Comparison of ENCODE assay signal across 22 cellular contexts in the genomic region with DNA sequence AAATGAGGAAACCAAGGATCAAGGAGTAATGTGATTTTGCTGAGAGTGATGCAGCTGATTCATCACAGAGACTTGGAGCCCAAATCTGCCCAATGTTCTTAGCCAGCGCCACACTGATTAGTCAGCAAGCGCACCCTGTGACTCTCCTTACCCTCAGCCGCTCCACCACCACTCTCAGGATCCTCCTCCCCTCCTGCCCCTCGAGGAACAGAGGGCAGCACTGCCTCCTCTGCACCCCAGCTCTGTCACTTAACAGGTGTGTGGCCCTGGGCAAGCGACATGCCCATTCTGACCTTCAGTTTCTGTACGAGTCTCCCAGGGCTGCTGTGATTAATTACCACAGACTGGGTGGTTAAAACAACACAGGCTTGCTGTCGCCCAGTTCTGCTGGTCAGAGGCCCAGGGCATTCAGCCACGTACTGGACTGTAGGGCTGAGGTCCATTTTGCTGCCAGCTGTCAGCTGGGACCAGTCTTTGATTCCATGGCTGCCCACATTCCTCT. TPM values are rescaled to one million over a fixed set of nuclear protein-coding genes. Genes with fewer than 3 reads are reported as not detected.
A peak's percentile ranks its signal among the peaks of the same experiment; 100 is the strongest.
DNase-seq lines count a peak whose midpoint lies in the region; ATAC-seq and TF ChIP-seq lines count a peak whose summit lies in the region.
"Had no signal": no experiment of that assay in that cellular context is flagged by ENCODE, and none has a peak within 500 bp of the region (broad histone marks: within the 10 kb centered on the region; RNA-seq: fewer than 3 reads in every experiment).

No MANE protein-coding gene starts in this region.

- ATAC-seq in activated CD8-positive, alpha-beta T cell treated with anti-CD3 and anti-CD28 coated beads, Interleukin-2, amount 10 ng/mL, durations not matched to agents 7 days and 5 days: no peak
- ATAC-seq in activated CD8-positive, alpha-beta T cell treated with anti-CD3 and anti-CD28 coated beads for 36 hours: no peak
- peak; percentile 56 for ATAC-seq in foreskin keratinocyte
- no peak for ATAC-seq in GM21737 (IDR thresholded peaks at IDR 0.05; ENCODE audit: unreplicated experiment)
- ATAC-seq: activated T-helper 17 cell treated with anti-CD3 and anti-CD28 coated beads, Interleukin-2, amount 50 U/mL, for 72 hours; effector memory CD8-positive, alpha-beta T cell; heart left ventricle; left lobe of liver; stimulated activated effector memory CD8-positive, alpha-beta T cell treated with anti-CD3 and anti-CD28 coated beads, Interleukin-12 subunit alpha, Interleukin-12 subunit beta, amount 100 ng/mL, for 72 hours had no signal

- no peak overlapping the region for H3K27ac Mint-ChIP-seq in activated CD8-positive, alpha-beta T cell treated with anti-CD3 and anti-CD28 coated beads, Interleukin-2, amount 10 ng/mL, durations not matched to agents 7 days and 5 days
- no peak overlapping the region for H3K27ac Mint-ChIP-seq in activated CD8-positive, alpha-beta T cell treated with anti-CD3 and anti-CD28 coated beads for 36 hours
- H3K27ac Mint-ChIP-seq in type B pancreatic cell: no peak overlapping the region
- H3K27ac Mint-ChIP-seq: activated T-helper 17 cell treated with anti-CD3 and anti-CD28 coated beads, Interleukin-2, amount 50 U/mL, for 72 hours; effector memory CD8-positive, alpha-beta T cell; naive B cell; stimulated activated effector memory CD8-positive, alpha-beta T cell treated with anti-CD3 and anti-CD28 coated beads, Interleukin-12 subunit alpha, Interleukin-12 subunit beta, amount 100 ng/mL, for 72 hours had no signal

- H3K9me3 Mint-ChIP-seq in activated CD8-positive, alpha-beta T cell treated with anti-CD3 and anti-CD28 coated beads, Interleukin-2, amount 10 ng/mL, durations not matched to agents 7 days and 5 days (ENCODE audit: insufficient read depth): peaks cover 4% of the 10 kb centered on the region
- H3K9me3 Mint-ChIP-seq in activated CD8-positive, alpha-beta T cell treated with anti-CD3 and anti-CD28 coated beads for 36 hours: peaks cover 2% of the 10 kb centered on the region
- no peaks in the 10 kb centered on the region for H3K9me3 Mint-ChIP-seq in type B pancreatic cell

- H3K4me1 ChIP-seq in foreskin keratinocyte: no peaks in the 10 kb centered on the region

- intact Hi-C loops in activated CD8-positive, alpha-beta T cell treated with anti-CD3 and anti-CD28 coated beads for 36 hours (cut with micrococcal nuclease): no loop called here

- no peak for TF ChIP-seq CTCF in activated CD8-positive, alpha-beta T cell treated with anti-CD3 and anti-CD28 coated beads for 36 hours (IDR thresholded peaks at IDR 0.05)
- TF ChIP-seq CTCF in astrocyte of the cerebellum (IDR thresholded peaks at IDR 0.05; ENCODE audit: low read depth, low read length, missing control alignments): no peak
- no peak for TF ChIP-seq CTCF in foreskin keratinocyte (conservative IDR thresholded peaks at IDR 0.05)
- TF ChIP-seq CTCF in type B pancreatic cell (conservative IDR thresholded peaks at IDR 0.05): no peak

- no peaks in the 10 kb centered on the region for H3K4me1 Mint-ChIP-seq in activated CD8-positive, alpha-beta T cell treated with anti-CD3 and anti-CD28 coated beads, Interleukin-2, amount 10 ng/mL, durations not matched to agents 7 days and 5 days (ENCODE audit: low read depth)
- H3K4me1 Mint-ChIP-seq in activated CD8-positive, alpha-beta T cell treated with anti-CD3 and anti-CD28 coated beads for 36 hours (ENCODE audit: low read depth): no peaks in the 10 kb centered on the region
- H3K4me1 Mint-ChIP-seq in type B pancreatic cell (ENCODE audit: unreplicated experiment): no peaks in the 10 kb centered on the region
- H3K4me1 Mint-ChIP-seq: activated T-helper 17 cell treated with anti-CD3 and anti-CD28 coated beads, Interleukin-2, amount 50 U/mL, for 72 hours; naive B cell; stimulated activated effector memory CD8-positive, alpha-beta T cell treated with anti-CD3 and anti-CD28 coated beads, Interleukin-12 subunit alpha, Interleukin-12 subunit beta, amount 100 ng/mL, for 72 hours had no signal

- H3K27me3 ChIP-seq in foreskin keratinocyte: no peaks in the 10 kb centered on the region
- H3K27me3 ChIP-seq: ascending aorta had no signal

- H3K4me3 ChIP-seq in astrocyte of the cerebellum (ENCODE audit: low read depth, low read length): no peak overlapping the region
- H3K4me3 ChIP-seq: ascending aorta, heart left ventricle, PC-9 had no signal

- in situ Hi-C loops in astrocyte of the cerebellum (cut with HindIII; ENCODE audit: low sequenced_read_pairs): no loop called here

- no peaks in the 10 kb centered on the region for H3K36me3 Mint-ChIP-seq in activated CD8-positive, alpha-beta T cell treated with anti-CD3 and anti-CD28 coated beads, Interleukin-2, amount 10 ng/mL, durations not matched to agents 7 days and 5 days (ENCODE audit: low read depth)
- no peaks in the 10 kb centered on the region for H3K36me3 Mint-ChIP-seq in activated CD8-positive, alpha-beta T cell treated with anti-CD3 and anti-CD28 coated beads for 36 hours (ENCODE audit: low read depth)
- H3K36me3 Mint-ChIP-seq in type B pancreatic cell: no peaks in the 10 kb centered on the region
- H3K36me3 Mint-ChIP-seq: stimulated activated effector memory CD8-positive, alpha-beta T cell treated with anti-CD3 and anti-CD28 coated beads, Interleukin-12 subunit alpha, Interleukin-12 subunit beta, amount 100 ng/mL, for 72 hours had no signal

- H3K27me3 Mint-ChIP-seq in activated CD8-positive, alpha-beta T cell treated with anti-CD3 and anti-CD28 coated beads, Interleukin-2, amount 10 ng/mL, durations not matched to agents 7 days and 5 days (ENCODE audit: low read depth): peaks cover 14% of the 10 kb centered on the region
- peaks cover 14% of the 10 kb centered on the region for H3K27me3 Mint-ChIP-seq in activated CD8-positive, alpha-beta T cell treated with anti-CD3 and anti-CD28 coated beads for 36 hours
- peaks cover 17% of the 10 kb centered on the region for H3K27me3 Mint-ChIP-seq in type B pancreatic cell

- no peak overlapping the region for H3K4me3 Mint-ChIP-seq in activated CD8-positive, alpha-beta T cell treated with anti-CD3 and anti-CD28 coated beads, Interleukin-2, amount 10 ng/mL, durations not matched to agents 7 days and 5 days
- no peak overlapping the region for H3K4me3 Mint-ChIP-seq in activated CD8-positive, alpha-beta T cell treated with anti-CD3 and anti-CD28 coated beads for 36 hours
- H3K4me3 Mint-ChIP-seq in type B pancreatic cell: no peak overlapping the region
- H3K4me3 Mint-ChIP-seq: activated T-helper 17 cell treated with anti-CD3 and anti-CD28 coated beads, Interleukin-2, amount 50 U/mL, for 72 hours; effector memory CD8-positive, alpha-beta T cell; stimulated activated effector memory CD8-positive, alpha-beta T cell treated with anti-CD3 and anti-CD28 coated beads, Interleukin-12 subunit alpha, Interleukin-12 subunit beta, amount 100 ng/mL, for 72 hours had no signal

- DNase-seq in activated CD8-positive, alpha-beta T cell treated with anti-CD3 and anti-CD28 coated beads, Interleukin-2, amount 10 ng/mL, durations not matched to agents 7 days and 5 days: peak; percentile 7
- DNase-seq in activated CD8-positive, alpha-beta T cell treated with anti-CD3 and anti-CD28 coated beads for 36 hours: no peak
- peak; percentile 37 for DNase-seq in astrocyte of the cerebellum (ENCODE audit: low read depth)
- DNase-seq in foreskin keratinocyte: peak in 1 of 2 donors; percentile 49
- no peak for DNase-seq in islet precursor cell
- DNase-seq in NCI-H1105 (lab: John Stamatoyannopoulos, UW): no peak
- DNase-seq in type B pancreatic cell (ENCODE audit: extremely low spot score, unreplicated experiment): no peak
- DNase-seq: activated CD4-positive, alpha-beta T cell treated with anti-CD3 and anti-CD28 coated beads for 48 hours; effector memory CD8-positive, alpha-beta T cell; heart left ventricle; naive B cell; NCI-H1694 treated with DMSO at 0.1 percent for 48 hours; NCI-H526; PC-9; stimulated activated CD4-positive, alpha-beta T cell treated with anti-CD3 and anti-CD28 coated beads, Interleukin-4, amount 100 ng/mL, for 24 hours had no signal

- POLR2A ChIA-PET in activated CD8-positive, alpha-beta T cell treated with anti-CD3 and anti-CD28 coated beads, Interleukin-2, amount 10 ng/mL, durations not matched to agents 7 days and 5 days (lab: Charles Lee): no interaction called here
- POLR2A ChIA-PET in activated CD8-positive, alpha-beta T cell treated with anti-CD3 and anti-CD28 coated beads for 36 hours (lab: Charles Lee): interaction anchor here (0.6 kb wide), 1 partner anchor 25 kb away, joined by 3 read pairs; no protein-coding TSS in a partner anchor

- CTCF ChIA-PET in activated CD8-positive, alpha-beta T cell treated with anti-CD3 and anti-CD28 coated beads, Interleukin-2, amount 10 ng/mL, durations not matched to agents 7 days and 5 days (lab: Charles Lee): no interaction called here
- CTCF ChIA-PET in activated CD8-positive, alpha-beta T cell treated with anti-CD3 and anti-CD28 coated beads for 36 hours (lab: Charles Lee): no interaction called here

- H3K27ac ChIP-seq in foreskin keratinocyte: peak overlapping the region; percentile 14
- H3K27ac ChIP-seq: heart left ventricle, KMS-11, PC-9 had no signal

RNA-seq across cellular contexts. Expression of a gene that starts 36.1 kb away (rescaled TPM):
- under 1 TPM; 0.18 to 0.29 TPM for total RNA-seq in activated CD8-positive, alpha-beta T cell treated with anti-CD3 and anti-CD28 coated beads, Interleukin-2, amount 10 ng/mL, durations not matched to agents 7 days and 5 days
- under 1 TPM; 0.34 to 0.59 TPM for total RNA-seq in activated CD8-positive, alpha-beta T cell treated with anti-CD3 and anti-CD28 coated beads for 36 hours
- 9.7 and 11.3 TPM in 2 replicates for total RNA-seq in foreskin keratinocyte
- polyA plus RNA-seq in foreskin keratinocyte: 3.3 and 3.6 TPM in 2 replicates
- 4.7 and 7.7 TPM in 2 replicates for total RNA-seq in type B pancreatic cell (ENCODE audit: low replicate concordance)
- total RNA-seq: H1 had no signal

Comparison
In these comparisons a context has a peak if more than half of its experiments do, and no peak if none do; other contexts are left out.
1. DNase-seq: peak in activated CD8-positive, alpha-beta T cell treated with anti-CD3 and anti-CD28 coated beads, Interleukin-2, amount 10 ng/mL, durations not matched to agents 7 days and 5 days (single experiment) and astrocyte of the cerebellum (single experiment); none in activated CD8-positive, alpha-beta T cell treated with anti-CD3 and anti-CD28 coated beads for 36 hours (single experiment), islet precursor cell (single experiment), NCI-H1105 (single experiment) and type B pancreatic cell (single experiment).